Comparison of ENCODE assay signal across 9 cellular contexts in genomic region chr20:31570021-31570463, GRCh38. TPM values are rescaled to one million over a fixed set of nuclear protein-coding genes. Genes with fewer than 3 reads are reported as not detected.
DNase-seq lines count a peak whose midpoint lies in the region; ATAC-seq and TF ChIP-seq lines count a peak whose summit lies in the region.
"Had no signal": no experiment of that assay in that cellular context is flagged by ENCODE, and none has a peak within 500 bp of the region (broad histone marks: within the 10 kb centered on the region; RNA-seq: fewer than 3 reads in every experiment).

No MANE protein-coding gene starts in this region.

- TF ChIP-seq CTCF in heart right ventricle (IDR thresholded peaks at IDR 0.05) (no peak), coronary artery (IDR thresholded peaks at IDR 0.05) (no peak), neural crest cell (conservative IDR thresholded peaks at IDR 0.05) (no peak)

- peaks cover 2% of the 10 kb centered on the region for H3K36me3 Mint-ChIP-seq in neural crest cell (ENCODE audit: low read depth)

- no peak overlapping the region for H3K27ac Mint-ChIP-seq in neural crest cell (ENCODE audit: unreplicated experiment)

- no peaks in the 10 kb centered on the region for H3K27me3 ChIP-seq in heart right ventricle
- H3K27me3 ChIP-seq: BLaER1 had no signal

- peaks cover 0 to 54% (median 4%) of the 10 kb centered on the region in 9 donors for H3K36me3 ChIP-seq in heart right ventricle
- H3K36me3 ChIP-seq in urinary bladder (ENCODE audit: insufficient read depth), result no peaks in the 10 kb centered on the region

- H3K4me3 ChIP-seq in heart right ventricle, result no peak overlapping the region
- H3K4me3 ChIP-seq in coronary artery, result no peak overlapping the region
- H3K4me3 ChIP-seq in urinary bladder (ENCODE audit: low read depth, low read length), result no peak overlapping the region
- H3K4me3 ChIP-seq: BLaER1 had no signal

- H3K27me3 Mint-ChIP-seq in neural crest cell (ENCODE audit: low read depth), result peaks cover 15% of the 10 kb centered on the region

- H3K9me3 Mint-ChIP-seq in neural crest cell, result no peaks in the 10 kb centered on the region

- no peaks in the 10 kb centered on the region for H3K9me3 ChIP-seq in heart right ventricle
- H3K9me3 ChIP-seq: BLaER1 had no signal

- no peak for ATAC-seq in heart right ventricle
- ATAC-seq in GM18511 (IDR thresholded peaks at IDR 0.05; ENCODE audit: unreplicated experiment), result no peak

- intact Hi-C loops in heart right ventricle (cut with DNase I), result loop anchor here in 2 of 10 donors (2.0 to 5.0 kb wide), 2 partner anchors 39 to 152 kb away; partner anchors contain the start of gene BCL2L1 (in 1 of the 2)
- intact Hi-C loops in cardiac septum (cut with DNase I), result loop anchor here (5.0 kb wide), 1 partner anchor 152 kb away; the partner anchor contains the start of gene BCL2L1

- peaks cover 4 to 66% (median 39%) of the 10 kb centered on the region in 9 donors for H3K4me1 ChIP-seq in heart right ventricle
- peaks cover 1% of the 10 kb centered on the region for H3K4me1 ChIP-seq in urinary bladder (ENCODE audit: insufficient read depth)

- peak overlapping the region; percentile 57 for H3K4me3 Mint-ChIP-seq in neural crest cell

- H3K27ac ChIP-seq in heart right ventricle (peak overlapping the region; percentile 53 to 96 (median 93)), coronary artery (peak overlapping the region; percentile 27 to 95), urinary bladder (ENCODE audit: low read depth) (peak overlapping the region; percentile 79)
- H3K27ac ChIP-seq: BLaER1 had no signal

- WGBS in heart right ventricle, 2 donors, result 77 to 83% methylated on average over 8 of the region's 8 CpGs
- 74% methylated on average over 8 of the region's 8 CpGs for WGBS in urinary bladder

- DNase-seq in heart right ventricle, result no peak
- no peak for DNase-seq in cardiac septum (ENCODE audit: low spot score)
- DNase-seq in coronary artery (ENCODE audit: low spot score), result no peak
- no peak for DNase-seq in neural crest cell (ENCODE audit: low read depth, low spot score)
- DNase-seq in UCSD-AML1 (lab: John Stamatoyannopoulos, UW; ENCODE audit: unreplicated experiment), result no peak
- no peak for DNase-seq in NCI-H1694 (lab: John Stamatoyannopoulos, UW)

- peaks cover 38% of the 10 kb centered on the region for H3K4me1 Mint-ChIP-seq in neural crest cell

RNA-seq across cellular contexts. Expression of gene ID1, which starts 35.0 kb away (rescaled TPM):
- 100 to 1,000 TPM in 7 of 10 donors, 10 to 100 TPM in 3; 42.8 to 204 (median 109) TPM for total RNA-seq in heart right ventricle
- polyA plus RNA-seq in heart right ventricle, result 100 to 1,000 TPM; 230 to 551 TPM
- total RNA-seq in cardiac septum, result 163 TPM
- total RNA-seq in neural crest cell, result 4.3 and 5.8 TPM in 2 replicates
- 500 TPM for total RNA-seq in urinary bladder
- 683 TPM for polyA plus RNA-seq in urinary bladder

RNA-seq across cellular contexts. Expression of gene HM13, which starts 55.8 kb away (rescaled TPM):
- total RNA-seq in heart right ventricle (10 to 100 TPM; 27.5 to 71.6 (median 33.5) TPM), cardiac septum (43.7 TPM), neural crest cell (179 and 185 TPM in 2 replicates), urinary bladder (48.8 TPM)
- polyA plus RNA-seq in heart right ventricle (100 to 1,000 TPM in 1 of 2 donors, 10 to 100 TPM in 1; 65.1 to 102 TPM), urinary bladder (90.4 TPM)
